In genomic region chr15:28919201-28919627, GRCh38 we compare ENCODE assay signal across 10 cellular contexts. TPM values are rescaled to one million over a fixed set of nuclear protein-coding genes. Genes with fewer than 3 reads are reported as not detected.
A peak's percentile ranks its signal among the peaks of the same experiment; 100 is the strongest.
DNase-seq lines count a peak whose midpoint lies in the region; ATAC-seq and TF ChIP-seq lines count a peak whose summit lies in the region.
"Had no signal": no experiment of that assay in that cellular context is flagged by ENCODE, and none has a peak within 500 bp of the region (broad histone marks: within the 10 kb centered on the region; RNA-seq: fewer than 3 reads in every experiment).

No MANE protein-coding gene starts in this region.

- in situ Hi-C loops in brain microvascular endothelial cell (cut with HindIII; ENCODE audit: low pct_ligation_motif_present, low sequenced_read_pairs) = no loop called here

- peak overlapping the region; percentile 83 for H3K27ac Mint-ChIP-seq in activated CD4-positive, alpha-beta T cell treated with anti-CD3 and anti-CD28 coated beads, Interleukin-2, amount 10 ng/mL, durations not matched to agents 7 days and 5 days

- peaks cover 45% of the 10 kb centered on the region for H3K4me1 Mint-ChIP-seq in activated CD4-positive, alpha-beta T cell treated with anti-CD3 and anti-CD28 coated beads, Interleukin-2, amount 10 ng/mL, durations not matched to agents 7 days and 5 days

- H3K9me3 ChIP-seq in Loucy (ENCODE audit: insufficient read depth, low read depth, low read length) (no peaks in the 10 kb centered on the region), ascending aorta (no peaks in the 10 kb centered on the region)

- no peaks in the 10 kb centered on the region for H4K20me1 ChIP-seq in Loucy (ENCODE audit: insufficient read depth, low read length, poor library complexity, severe bottlenecking)

- H3K4me3 ChIP-seq in Loucy (ENCODE audit: low read length, poor library complexity, severe bottlenecking) (peak overlapping the region; percentile 61), brain microvascular endothelial cell (ENCODE audit: low read depth, low read length) (no peak overlapping the region), ascending aorta (no peak overlapping the region)

- no peak for TF ChIP-seq CTCF in Loucy (conservative IDR thresholded peaks at IDR 0.05; ENCODE audit: low read length)
- no peak for TF ChIP-seq CTCF in brain microvascular endothelial cell (IDR thresholded peaks at IDR 0.05; ENCODE audit: low read depth, low read length, missing control alignments)
- TF ChIP-seq CTCF in ascending aorta (IDR thresholded peaks at IDR 0.05) = no peak

- H3K9me2 ChIP-seq in Loucy (replicated peaks; ENCODE audit: low read depth, low read length) = no peaks in the 10 kb centered on the region

- H3K4me3 Mint-ChIP-seq in activated CD4-positive, alpha-beta T cell treated with anti-CD3 and anti-CD28 coated beads, Interleukin-2, amount 10 ng/mL, durations not matched to agents 7 days and 5 days = peak overlapping the region; percentile 59

- no peak overlapping the region for H2AFZ ChIP-seq in Loucy (ENCODE audit: low read length)

- H3K36me3 ChIP-seq in Loucy (ENCODE audit: insufficient read depth, low read length) (no peaks in the 10 kb centered on the region), brain microvascular endothelial cell (replicated peaks) (no peaks in the 10 kb centered on the region), ascending aorta (no peaks in the 10 kb centered on the region)

- H3F3A ChIP-seq in Loucy (ENCODE audit: low read depth) = peaks cover 4% of the 10 kb centered on the region; the same call in 1 of the 2 replicates

- peak overlapping the region; percentile 71 for H3K9ac ChIP-seq in Loucy (ENCODE audit: low read depth, low read length, poor library complexity, severe bottlenecking)

- peaks cover 8% of the 10 kb centered on the region for H3K36me3 Mint-ChIP-seq in activated CD4-positive, alpha-beta T cell treated with anti-CD3 and anti-CD28 coated beads, Interleukin-2, amount 10 ng/mL, durations not matched to agents 7 days and 5 days (ENCODE audit: low read depth)

- H3K4me2 ChIP-seq in Loucy (ENCODE audit: low read depth, low read length, poor library complexity, severe bottlenecking) = peak overlapping the region; percentile 65

- H3K27me3 Mint-ChIP-seq in activated CD4-positive, alpha-beta T cell treated with anti-CD3 and anti-CD28 coated beads, Interleukin-2, amount 10 ng/mL, durations not matched to agents 7 days and 5 days = no peaks in the 10 kb centered on the region

- H3K27me3 ChIP-seq in Loucy (ENCODE audit: insufficient read depth, low read length, poor library complexity, severe bottlenecking) (no peaks in the 10 kb centered on the region), brain microvascular endothelial cell (replicated peaks) (no peaks in the 10 kb centered on the region), ascending aorta (no peaks in the 10 kb centered on the region)

- intact Hi-C loops in ascending aorta (cut with DNase I) = no loop called here

- ATAC-seq in HG02678 (IDR thresholded peaks at IDR 0.05; ENCODE audit: unreplicated experiment) (no peak), HG03196 (IDR thresholded peaks at IDR 0.05; ENCODE audit: unreplicated experiment) (no peak)

- DNase-seq in activated CD4-positive, alpha-beta T cell treated with anti-CD3 and anti-CD28 coated beads, Interleukin-2, amount 10 ng/mL, durations not matched to agents 7 days and 5 days = peak; percentile 51
- peak; percentile 37 for DNase-seq in glomerular visceral epithelial cell (ENCODE audit: extremely low spot score)
- DNase-seq in stimulated activated CD8-positive, alpha-beta memory T cell treated with anti-CD3 and anti-CD28 coated beads, Interleukin-4, amount 100 ng/mL, for 48 hours = peak; percentile 64
- no peak for DNase-seq in brain microvascular endothelial cell
- DNase-seq in ascending aorta (ENCODE audit: low spot score in 2 of 2) = no peak
- DNase-seq: NCI-H1105 treated with DMSO at 0.1 percent for 48 hours, SW 1271 had no signal

- H3K4me1 ChIP-seq in Loucy (ENCODE audit: insufficient read depth, low read length, poor library complexity, severe bottlenecking) (peaks cover 70% of the 10 kb centered on the region), ascending aorta (no peaks in the 10 kb centered on the region)

- no peaks in the 10 kb centered on the region for H3K9me3 Mint-ChIP-seq in activated CD4-positive, alpha-beta T cell treated with anti-CD3 and anti-CD28 coated beads, Interleukin-2, amount 10 ng/mL, durations not matched to agents 7 days and 5 days

- H3K79me2 ChIP-seq in Loucy (ENCODE audit: insufficient read depth, low read length) = peaks cover 35% of the 10 kb centered on the region; the same call in 1 of the 2 replicates

- POLR2A ChIA-PET in activated CD4-positive, alpha-beta T cell treated with anti-CD3 and anti-CD28 coated beads, Interleukin-2, amount 10 ng/mL, durations not matched to agents 7 days and 5 days (lab: Charles Lee) = no interaction called here

- H3K27ac ChIP-seq in brain microvascular endothelial cell = no peak overlapping the region
- H3K27ac ChIP-seq in ascending aorta = no peak overlapping the region

- CTCF ChIA-PET in activated CD4-positive, alpha-beta T cell treated with anti-CD3 and anti-CD28 coated beads, Interleukin-2, amount 10 ng/mL, durations not matched to agents 7 days and 5 days (lab: Charles Lee) = no interaction called here

RNA-seq across cellular contexts. Expression of gene APBA2, which starts 33.4 kb away (rescaled TPM):
- total RNA-seq in activated CD4-positive, alpha-beta T cell treated with anti-CD3 and anti-CD28 coated beads, Interleukin-2, amount 10 ng/mL, durations not matched to agents 7 days and 5 days = 10 to 100 TPM; 19.2 to 21.2 TPM
- 2.4 TPM for total RNA-seq in ascending aorta

Comparison
In these comparisons a context has a peak if more than half of its experiments do, and no peak if none do; other contexts are left out.
1. DNase-seq: peak in activated CD4-positive, alpha-beta T cell treated with anti-CD3 and anti-CD28 coated beads, Interleukin-2, amount 10 ng/mL, durations not matched to agents 7 days and 5 days (single experiment), glomerular visceral epithelial cell (single experiment) and stimulated activated CD8-positive, alpha-beta memory T cell treated with anti-CD3 and anti-CD28 coated beads, Interleukin-4, amount 100 ng/mL, for 48 hours (single experiment); none in brain microvascular endothelial cell (single experiment) and ascending aorta (0 of 2).